33 cellular contexts compared by ENCODE assay signal in the genomic region with DNA sequence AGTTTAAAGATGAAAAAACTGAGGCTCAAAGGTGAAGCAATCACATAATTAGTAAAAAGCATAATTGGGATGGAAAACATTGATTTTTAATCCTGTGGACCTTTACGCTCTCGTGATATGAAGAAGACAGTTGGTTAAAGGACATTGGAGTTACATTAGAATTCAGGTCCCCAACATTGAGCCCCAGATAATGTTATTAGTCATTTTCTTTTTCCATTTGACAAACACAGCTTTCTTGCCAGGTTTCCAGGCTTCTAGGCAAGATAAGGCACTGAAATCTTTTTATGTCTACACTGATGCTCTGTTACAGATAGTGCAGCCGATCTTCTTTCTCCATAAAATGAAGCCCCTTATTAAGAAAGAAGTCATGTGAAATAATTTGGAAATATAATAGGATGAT. TPM values are rescaled to one million over a fixed set of nuclear protein-coding genes. Genes with fewer than 3 reads are reported as not detected.
"Had no signal": no experiment of that assay in that cellular context is flagged by ENCODE, and none has a peak within 500 bp of the region (broad histone marks: within the 10 kb centered on the region; RNA-seq: fewer than 3 reads in every experiment).

No MANE protein-coding gene starts in this region.

- H3K4me1 ChIP-seq: left lung, pancreas, suprapubic skin, tibial artery, upper lobe of right lung had no signal

- H3K36me3 Mint-ChIP-seq: immature natural killer cell; naive thymus-derived CD8-positive, alpha-beta T cell; stimulated activated naive B cell treated with anti-CD40 and anti-IgM and Interleukin-4, amounts not matched to agents 10 μg/mL and 1 μg/mL and 100 μg/mL, for 72 hours had no signal

- H3K27ac ChIP-seq: lower lobe of right lung, prostate gland, skin epidermis, suprapubic skin, thoracic aorta, tibial artery, upper lobe of right lung had no signal

- H3K4me3 Mint-ChIP-seq: immature natural killer cell; naive thymus-derived CD8-positive, alpha-beta T cell; nephron; neural crest cell; stimulated activated naive B cell treated with anti-CD40 and anti-IgM and Interleukin-4, amounts not matched to agents 10 μg/mL and 1 μg/mL and 100 μg/mL, for 72 hours had no signal

- H3K9me3 ChIP-seq: left lung, lower lobe of right lung, pancreas, prostate gland, suprapubic skin, thoracic aorta, tibial artery, upper lobe of right lung had no signal

- H3K27me3 ChIP-seq: left lung, pancreas, stomach, suprapubic skin, tibial artery, upper lobe of right lung had no signal

- H3K27ac Mint-ChIP-seq: immature natural killer cell; naive thymus-derived CD8-positive, alpha-beta T cell; nephron; stimulated activated naive B cell treated with anti-CD40 and anti-IgM and Interleukin-4, amounts not matched to agents 10 μg/mL and 1 μg/mL and 100 μg/mL, for 72 hours had no signal

- H3K36me3 ChIP-seq: left lung, lower lobe of right lung, pancreas, prostate gland, stomach, suprapubic skin, thoracic aorta, tibial artery, upper lobe of right lung had no signal

- H3K9me3 Mint-ChIP-seq: nephron had no signal

- ATAC-seq: left colon; lower lobe of right lung; naive thymus-derived CD8-positive, alpha-beta T cell; right cardiac atrium; sciatic nerve; stimulated activated naive B cell treated with anti-CD40 and anti-IgM and Interleukin-4, amounts not matched to agents 10 μg/mL and 1 μg/mL and 100 μg/mL, for 72 hours; stimulated activated naive CD8-positive, alpha-beta T cell treated with anti-CD3 and anti-CD28 coated beads, Interleukin-15, Interleukin-2, amounts not matched to agents 100 U/mL and 50 U/mL, for 24 hours; upper lobe of right lung had no signal

- H3K4me3 ChIP-seq: left lung, lower lobe of right lung, pancreas, prostate gland, skin epidermis, stomach, suprapubic skin, thoracic aorta, tibial artery, upper lobe of right lung had no signal

- DNase-seq: immature natural killer cell; kidney; left colon; left lung; lower lobe of right lung; mammary epithelial cell; mesenchymal stem cell; naive thymus-derived CD8-positive, alpha-beta T cell; nucleus accumbens; pancreas; posterior cingulate gyrus; retina; right cardiac atrium; stimulated activated CD4-positive, alpha-beta T cell treated with anti-CD3 and anti-CD28 coated beads, Interleukin-12 subunit alpha, Interleukin-12 subunit beta, amount 100 ng/mL, for 4 hours; stimulated activated CD4-positive, alpha-beta T cell treated with anti-CD3 and anti-CD28 coated beads, Interleukin-15, amount 100 ng/mL, for 24 hours; stimulated activated CD4-positive, alpha-beta T cell treated with anti-CD3 and anti-CD28 coated beads, Interleukin-2, amount 100 ng/mL, for 24 hours; stimulated activated CD4-positive, alpha-beta T cell treated with anti-CD3 and anti-CD28 coated beads, Interleukin-4, amount 100 ng/mL, for 1 hour; stimulated activated naive B cell treated with anti-CD40 and anti-IgM and Interleukin-4, amounts not matched to agents 10 μg/mL and 1 μg/mL and 100 μg/mL, for 72 hours; stimulated activated naive CD8-positive, alpha-beta T cell treated with anti-CD3 and anti-CD28 coated beads, Interleukin-15, Interleukin-2, amounts not matched to agents 100 U/mL and 50 U/mL, for 24 hours; stomach; tibial artery; trophoblast cell; upper lobe of right lung had no signal

- FAIRE-seq: islet of Langerhans, kidney, pancreas, urothelium cell line had no signal

RNA-seq across cellular contexts. Expression of a gene that starts 38.5 kb away (rescaled TPM):
- total RNA-seq: lower lobe of right lung; naive thymus-derived CD8-positive, alpha-beta T cell; neural crest cell; right cardiac atrium; thoracic aorta had no signal
- polyA plus RNA-seq: immature natural killer cell; liver; naive thymus-derived CD8-positive, alpha-beta T cell; right cardiac atrium had no signal
